Comparison of ENCODE assay signal across 1 cellular context in the genomic region with DNA sequence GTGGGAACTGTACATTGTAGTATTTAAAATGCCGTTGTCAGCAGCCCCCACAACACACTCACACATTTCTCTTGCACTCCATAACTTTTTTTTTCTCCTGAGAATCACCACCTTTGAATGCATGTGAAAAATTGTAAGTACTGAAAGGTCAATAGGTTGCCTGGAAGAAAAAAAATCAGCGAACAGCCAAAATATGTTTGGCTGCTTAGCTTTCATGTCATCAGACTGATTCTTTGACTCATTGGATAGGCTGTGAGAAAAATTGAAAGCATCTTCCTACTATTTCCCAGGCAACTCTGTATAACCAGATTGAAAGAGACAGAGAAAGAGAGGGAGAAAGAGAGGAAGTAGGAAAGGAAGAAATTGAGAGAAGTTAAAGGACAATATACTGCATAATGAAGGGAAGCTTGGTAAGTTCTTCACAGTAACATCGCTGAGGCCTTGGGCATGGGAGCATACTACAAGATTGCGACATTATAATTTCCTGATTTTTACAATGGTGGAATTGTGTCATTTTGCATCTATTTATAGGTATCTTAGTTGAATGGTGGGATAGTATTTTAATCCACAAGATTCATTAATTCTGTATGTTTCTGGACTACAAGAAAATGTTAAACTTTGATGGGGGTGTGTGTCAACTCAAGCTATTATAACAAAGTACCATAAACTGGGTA.
TF ChIP-seq lines count a peak whose summit lies in the region.

No MANE protein-coding gene starts in this region.

TF ChIP-seq in H1, 55 proteins besides CTCF, POLR2A, EP300 and RAD21:
- TF ChIP-seq MAFK (IDR thresholded peaks at IDR 0.05; ENCODE audit: low read depth, low read length): no peak
- no peak for TF ChIP-seq NANOG (IDR thresholded peaks at IDR 0.05; ENCODE audit: insufficient read depth, low read depth, low read length, poor library complexity, severe bottlenecking)
- no peak for TF ChIP-seq SIRT6 (IDR thresholded peaks at IDR 0.05; ENCODE audit: low read length)
- TF ChIP-seq, protein P1, sequence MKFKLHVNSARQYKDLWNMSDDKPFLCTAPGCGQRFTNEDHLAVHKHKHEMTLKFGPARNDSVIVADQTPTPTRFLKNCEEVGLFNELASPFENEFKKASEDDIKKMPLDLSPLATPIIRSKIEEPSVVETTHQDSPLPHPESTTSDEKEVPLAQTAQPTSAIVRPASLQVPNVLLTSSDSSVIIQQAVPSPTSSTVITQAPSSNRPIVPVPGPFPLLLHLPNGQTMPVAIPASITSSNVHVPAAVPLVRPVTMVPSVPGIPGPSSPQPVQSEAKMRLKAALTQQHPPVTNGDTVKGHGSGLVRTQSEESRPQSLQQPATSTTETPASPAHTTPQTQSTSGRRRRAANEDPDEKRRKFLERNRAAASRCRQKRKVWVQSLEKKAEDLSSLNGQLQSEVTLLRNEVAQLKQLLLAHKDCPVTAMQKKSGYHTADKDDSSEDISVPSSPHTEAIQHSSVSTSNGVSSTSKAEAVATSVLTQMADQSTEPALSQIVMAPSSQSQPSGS (IDR thresholded peaks at IDR 0.05; ENCODE audit: low read length): no peak
- no peak for TF ChIP-seq EZH2 (IDR thresholded peaks at IDR 0.05; ENCODE audit: low read depth, low read length, severe bottlenecking)
- no peak for TF ChIP-seq CBX5 (IDR thresholded peaks at IDR 0.05; ENCODE audit: low read depth, low read length)
- TF ChIP-seq PHF8 (conservative IDR thresholded peaks at IDR 0.05; ENCODE audit: low read depth, low read length): no peak
- TF ChIP-seq, protein P2, sequence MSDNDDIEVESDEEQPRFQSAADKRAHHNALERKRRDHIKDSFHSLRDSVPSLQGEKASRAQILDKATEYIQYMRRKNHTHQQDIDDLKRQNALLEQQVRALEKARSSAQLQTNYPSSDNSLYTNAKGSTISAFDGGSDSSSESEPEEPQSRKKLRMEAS (IDR thresholded peaks at IDR 0.05): no peak
- TF ChIP-seq HDAC2 (IDR thresholded peaks at IDR 0.05; ENCODE audit: borderline replicate concordance in 1 of 2, low read depth in 2 of 2, low read length in 2 of 2): no peak
TF ChIP-seq in H1: peak in this region for 0.
